ENCODE assay signal across 18 cellular contexts in genomic region chr3:140403559-140403958, GRCh38.
"Had no signal": no experiment of that assay in that cellular context is flagged by ENCODE, and none has a peak within 500 bp of the region (broad histone marks: within the 10 kb centered on the region; RNA-seq: fewer than 3 reads in every experiment).

No MANE protein-coding gene starts in this region.

- H3K4me3 ChIP-seq: gastroesophageal sphincter, heart left ventricle, left ventricle myocardium inferior, mucosa of descending colon, thyroid gland, vagina had no signal

- H3K27ac ChIP-seq: gastroesophageal sphincter, heart left ventricle, left ventricle myocardium inferior, thyroid gland, vagina had no signal

- DNase-seq: activated CD4-positive, alpha-beta T cell treated with anti-CD3 and anti-CD28 coated beads, Interleukin-2, amount 50 U/mL, for 4 hours; activated gamma-delta T cell; effector CD4-positive, alpha-beta T cell; heart left ventricle; left ventricle myocardium inferior; mucosa of descending colon; naive B cell; stimulated activated CD4-positive, alpha-beta T cell treated with anti-CD3 and anti-CD28 coated beads, Interleukin-12 subunit alpha, Interleukin-12 subunit beta, amount 100 ng/mL, for 4 hours; stimulated activated CD4-positive, alpha-beta T cell treated with anti-CD3 and anti-CD28 coated beads, Interleukin-1b, Interleukin-23, amount 100 ng/mL, for 48 hours; stimulated activated CD8-positive, alpha-beta memory T cell treated with anti-CD3 and anti-CD28 coated beads, Interleukin-4, amount 100 ng/mL, for 48 hours; stimulated activated naive CD4-positive, alpha-beta T cell; thyroid gland had no signal

- H3K27ac Mint-ChIP-seq: activated naive CD4-positive, alpha-beta T cell treated with anti-CD3 and anti-CD28 coated beads, Interleukin-2, amount 50 U/mL, for 24 hours; memory B cell; naive B cell; progenitor cell of endocrine pancreas had no signal

- H3K27me3 ChIP-seq: gastroesophageal sphincter, heart left ventricle, thyroid gland, vagina had no signal

- H3K4me1 Mint-ChIP-seq: activated naive CD4-positive, alpha-beta T cell treated with anti-CD3 and anti-CD28 coated beads, Interleukin-2, amount 50 U/mL, for 24 hours; memory B cell; naive B cell; neural crest cell had no signal

- H3K36me3 ChIP-seq: gastroesophageal sphincter, heart left ventricle, left ventricle myocardium inferior, thyroid gland, vagina had no signal

- H3K4me1 ChIP-seq: gastroesophageal sphincter, heart left ventricle, left ventricle myocardium inferior, thyroid gland, vagina had no signal

- H3K4me3 Mint-ChIP-seq: activated naive CD4-positive, alpha-beta T cell treated with anti-CD3 and anti-CD28 coated beads, Interleukin-2, amount 50 U/mL, for 24 hours; memory B cell; naive B cell; neural crest cell had no signal

- H3K9me3 Mint-ChIP-seq: memory B cell had no signal

- H3K36me3 Mint-ChIP-seq: activated naive CD4-positive, alpha-beta T cell treated with anti-CD3 and anti-CD28 coated beads, Interleukin-2, amount 50 U/mL, for 24 hours; memory B cell; naive B cell had no signal

- H3K9me3 ChIP-seq: gastroesophageal sphincter, heart left ventricle, left ventricle myocardium inferior, mucosa of descending colon, thyroid gland, vagina had no signal
